Comparison of ENCODE assay signal across 8 cellular contexts in genomic region chr6:42744351-42744890, GRCh38. TPM values are rescaled to one million over a fixed set of nuclear protein-coding genes. Genes with fewer than 3 reads are reported as not detected.
DNase-seq lines count a peak whose midpoint lies in the region; ATAC-seq and TF ChIP-seq lines count a peak whose summit lies in the region.

No MANE protein-coding gene starts in this region.

- POLR2A ChIA-PET in CD4-positive, alpha-beta memory T cell (lab: Charles Lee; ENCODE audit: partially characterized antibody), result interaction anchor here (0.7 to 12.3 kb wide), 14 partner anchors 11 to 772 kb away, joined by 3 to 1692 read pairs (median 20); partner anchors contain the start of genes BICRAL, CNPY3 and RPL7L1

- peaks cover 8 to 16% of the 10 kb centered on the region in 2 donors for H3K36me3 Mint-ChIP-seq in CD4-positive, alpha-beta memory T cell

- DNase-seq in CD4-positive, alpha-beta memory T cell, result no peak
- no peak for DNase-seq in MM.1S
- DNase-seq in retina, result no peak

- H3K36me3 ChIP-seq in CD4-positive, alpha-beta memory T cell (ENCODE audit: insufficient read depth, low read length), result no peaks in the 10 kb centered on the region
- no peaks in the 10 kb centered on the region for H3K36me3 ChIP-seq in MM.1S (replicated peaks; ENCODE audit: insufficient read depth, low read length)
- H3K36me3 ChIP-seq in duodenal mucosa (ENCODE audit: control insufficient read depth in 1 of 2, insufficient read depth in 2 of 2, low read length in 2 of 2), result no peaks in the 10 kb centered on the region
- H3K36me3 ChIP-seq in neural cell (ENCODE audit: insufficient read depth, low read length), result no peaks in the 10 kb centered on the region

- peak overlapping the region; percentile 100 for H3K4me3 Mint-ChIP-seq in CD4-positive, alpha-beta memory T cell

- no peak overlapping the region for H3K27ac ChIP-seq in CD4-positive, alpha-beta memory T cell (ENCODE audit: low read depth, low read length)
- H3K27ac ChIP-seq in MM.1S (ENCODE audit: low read length) (no peak overlapping the region), duodenal mucosa (ENCODE audit: low read depth, low read length) (no peak overlapping the region), neural cell (ENCODE audit: low read length) (peak overlapping the region; percentile 97)

- CTCF ChIA-PET in CD4-positive, alpha-beta memory T cell (lab: Charles Lee; ENCODE audit: partially characterized antibody), result interaction anchor here (1.0 to 7.0 kb wide), 5 partner anchors 17 to 136 kb away, joined by 3 to 81 read pairs (median 3); no protein-coding TSS in a partner anchor

- no peak for TF ChIP-seq RAD21 in neural cell (conservative IDR thresholded peaks at IDR 0.05)

- peaks cover 38% of the 10 kb centered on the region for H3K4me1 ChIP-seq in CD4-positive, alpha-beta memory T cell (ENCODE audit: insufficient read depth, low read length)
- H3K4me1 ChIP-seq in MM.1S (ENCODE audit: low read length) (no peaks in the 10 kb centered on the region), duodenal mucosa (ENCODE audit: control insufficient read depth in 1 of 2, insufficient read depth in 2 of 2, low read length in 2 of 2) (peaks cover 15 to 17% of the 10 kb centered on the region in 2 donors)

- H3K79me2 ChIP-seq in MM.1S (ENCODE audit: low read length) (peaks cover 28% of the 10 kb centered on the region), neural cell (replicated peaks; ENCODE audit: insufficient read depth, low read length) (peaks cover 23% of the 10 kb centered on the region)

- peaks cover 0 to 15% (median 9%) of the 10 kb centered on the region in 8 donors for H3K9me3 Mint-ChIP-seq in CD4-positive, alpha-beta memory T cell

- H3K9me3 ChIP-seq in CD4-positive, alpha-beta memory T cell (ENCODE audit: control insufficient read depth in 1 of 2, low read length in 2 of 2), result no peaks in the 10 kb centered on the region
- no peaks in the 10 kb centered on the region for H3K9me3 ChIP-seq in MM.1S (replicated peaks; ENCODE audit: insufficient read depth, low read length)
- H3K9me3 ChIP-seq in duodenal mucosa (ENCODE audit: control insufficient read depth in 1 of 2, low read length in 2 of 2), result no peaks in the 10 kb centered on the region
- H3K9me3 ChIP-seq in neural cell (ENCODE audit: low read length), result no peaks in the 10 kb centered on the region

- peaks cover 18 to 50% (median 34%) of the 10 kb centered on the region in 4 donors for H3K4me1 Mint-ChIP-seq in CD4-positive, alpha-beta memory T cell

- H3F3A ChIP-seq in MM.1S (ENCODE audit: insufficient read depth, low read length) (peaks cover 14% of the 10 kb centered on the region), neural cell (ENCODE audit: insufficient read depth, low read length, poor library complexity, severe bottlenecking) (peaks cover 18% of the 10 kb centered on the region)

- ATAC-seq in HG03565 (IDR thresholded peaks at IDR 0.05; ENCODE audit: unreplicated experiment), result no peak
- no peak for ATAC-seq in HG02870 (IDR thresholded peaks at IDR 0.05; ENCODE audit: unreplicated experiment)
- ATAC-seq in HG03521 (IDR thresholded peaks at IDR 0.05; ENCODE audit: unreplicated experiment), result no peak

- no peak for TF ChIP-seq EP300 in neural cell (conservative IDR thresholded peaks at IDR 0.05; ENCODE audit: poor library complexity, severe bottlenecking)

- peak overlapping the region; percentile 70 to 99 for H3K4me3 ChIP-seq in CD4-positive, alpha-beta memory T cell (ENCODE audit: low read length in 2 of 2)
- H3K4me3 ChIP-seq in MM.1S (ENCODE audit: low read length) (peak overlapping the region; percentile 90), duodenal mucosa (ENCODE audit: low read depth in 1 of 2, low read length in 2 of 2) (peak overlapping the region; percentile 85 to 95), neural cell (ENCODE audit: low read length) (peak overlapping the region; percentile 98)

- H3K27me3 ChIP-seq in CD4-positive, alpha-beta memory T cell (ENCODE audit: insufficient read depth, low read length), result no peaks in the 10 kb centered on the region
- H3K27me3 ChIP-seq in MM.1S (replicated peaks; ENCODE audit: insufficient read depth, low read length), result no peaks in the 10 kb centered on the region
- H3K27me3 ChIP-seq in duodenal mucosa (ENCODE audit: control insufficient read depth in 1 of 2, insufficient read depth in 2 of 2, low read length in 2 of 2), result no peaks in the 10 kb centered on the region
- no peaks in the 10 kb centered on the region for H3K27me3 ChIP-seq in neural cell (ENCODE audit: insufficient read depth, low read depth, low read length)

- H3K27me3 Mint-ChIP-seq in CD4-positive, alpha-beta memory T cell, result no peaks in the 10 kb centered on the region

- H2AFZ ChIP-seq in MM.1S (ENCODE audit: low read length) (no peak overlapping the region), neural cell (ENCODE audit: low read depth, low read length) (no peak overlapping the region)

- peak overlapping the region in 5 of 7 donors; percentile 41 to 100 (median 68) for H3K27ac Mint-ChIP-seq in CD4-positive, alpha-beta memory T cell

- no peaks in the 10 kb centered on the region for H4K20me1 ChIP-seq in MM.1S (ENCODE audit: insufficient read depth, low read length)
- no peaks in the 10 kb centered on the region for H4K20me1 ChIP-seq in neural cell (ENCODE audit: insufficient read depth)

- H3K9me2 ChIP-seq in MM.1S (replicated peaks; ENCODE audit: insufficient read depth, low read length) (no peaks in the 10 kb centered on the region), neural cell (ENCODE audit: insufficient read depth, low read length) (no peaks in the 10 kb centered on the region)

- no peak overlapping the region; the same call in 1 of the 2 replicates for H3K9ac ChIP-seq in MM.1S (ENCODE audit: low read length)
- H3K9ac ChIP-seq in duodenal mucosa (ENCODE audit: low read depth in 1 of 2, low read length in 2 of 2), result peak overlapping the region; percentile 86 to 87
- peak overlapping the region; percentile 98 for H3K9ac ChIP-seq in neural cell (ENCODE audit: low read length)

- TF ChIP-seq CTCF in MM.1S (IDR thresholded peaks at IDR 0.05; ENCODE audit: low read length) (no peak), neural cell (IDR thresholded peaks at IDR 0.05; ENCODE audit: poor library complexity, severe bottlenecking) (no peak)

- intact Hi-C loops in CD4-positive, alpha-beta memory T cell (cut with micrococcal nuclease), result no loop called here

- H3K4me2 ChIP-seq in MM.1S (ENCODE audit: low read depth, low read length) (peak overlapping the region; percentile 92), neural cell (ENCODE audit: low read length) (peak overlapping the region; percentile 98)

TF ChIP-seq in neural cell, 6 proteins besides CTCF, POLR2A, EP300 and RAD21:
- TF ChIP-seq REST (IDR thresholded peaks at IDR 0.05; ENCODE audit: borderline replicate concordance), result no peak
- no peak for TF ChIP-seq POLR2AphosphoS5 (IDR thresholded peaks at IDR 0.05)
- no peak for TF ChIP-seq EZH2 (IDR thresholded peaks at IDR 0.05; ENCODE audit: borderline replicate concordance, insufficient read depth, low read length, poor library complexity, severe bottlenecking)
- no peak for TF ChIP-seq MXI1 (conservative IDR thresholded peaks at IDR 0.05; ENCODE audit: poor library complexity, severe bottlenecking)
- no peak for TF ChIP-seq TAF1 (IDR thresholded peaks at IDR 0.05; ENCODE audit: low read depth)
- TF ChIP-seq SMC3 (conservative IDR thresholded peaks at IDR 0.05; ENCODE audit: poor library complexity), result no peak

RNA-seq across cellular contexts. Expression of gene TBCC, which starts 1.5 kb away (rescaled TPM):
- 10 to 100 TPM; 57.4 to 64.4 TPM for total RNA-seq in CD4-positive, alpha-beta memory T cell
- polyA plus RNA-seq in CD4-positive, alpha-beta memory T cell, result 100 to 1,000 TPM in 1 of 2 donors, 10 to 100 TPM in 1; 75.6 to 138 TPM
- 112 and 125 TPM in 2 replicates for polyA plus RNA-seq in neural cell
- polyA minus RNA-seq in neural cell, result 97.4 and 111 TPM in 2 replicates

RNA-seq across cellular contexts. Expression of gene PRPH2, which starts 22.0 kb away (rescaled TPM):
- total RNA-seq in CD4-positive, alpha-beta memory T cell, result not detected
- under 1 TPM in 1 of 2 donors, not detected in 1; 0.11 TPM for polyA plus RNA-seq in CD4-positive, alpha-beta memory T cell
- polyA plus RNA-seq in neural cell, result not detected in 2 replicates
- not detected in 2 replicates for polyA minus RNA-seq in neural cell

RNA-seq across cellular contexts. Expression of gene BICRAL, which starts 37.4 kb away (rescaled TPM):
- total RNA-seq in CD4-positive, alpha-beta memory T cell, result 10 to 100 TPM; 36.4 to 38.5 TPM
- 1 to 10 TPM; 2.4 to 6.1 TPM for polyA plus RNA-seq in CD4-positive, alpha-beta memory T cell
- 6.7 and 8.2 TPM in 2 replicates for polyA plus RNA-seq in neural cell
- polyA minus RNA-seq in neural cell, result 27.8 and 34.5 TPM in 2 replicates
